Comparison of ENCODE assay signal across 13 cellular contexts in genomic region chr6:135257641-135258405, GRCh38.
DNase-seq lines count a peak whose midpoint lies in the region; ATAC-seq and TF ChIP-seq lines count a peak whose summit lies in the region.
"Had no signal": no experiment of that assay in that cellular context is flagged by ENCODE, and none has a peak within 500 bp of the region (broad histone marks: within the 10 kb centered on the region; RNA-seq: fewer than 3 reads in every experiment).

No MANE protein-coding gene starts in this region.

- H3K79me2 ChIP-seq in PC-9 (ENCODE audit: low read depth): no peaks in the 10 kb centered on the region

- CTCF ChIA-PET in PC-9 (lab: Charles Lee): no interaction called here

- BruUV-seq in PC-9 (replicated peaks; lab: Mats Ljungman, UMichigan): no TSS peak

- H3F3A ChIP-seq in PC-9 (ENCODE audit: insufficient read depth, low read depth): peaks cover 9% of the 10 kb centered on the region

- ATAC-seq in HG02798 (IDR thresholded peaks at IDR 0.05; ENCODE audit: poor library complexity, unreplicated experiment): no peak
- ATAC-seq: left ventricle myocardium superior had no signal

- peak; percentile 47; the same call in 1 of the 2 replicates for TF ChIP-seq CTCF in PC-9 (conservative IDR thresholded peaks at IDR 0.05)

- POLR2A ChIA-PET in PC-9 (lab: Charles Lee; ENCODE audit: unreplicated experiment): no interaction called here

- H4K20me1 ChIP-seq in PC-9 (ENCODE audit: insufficient read depth): peaks cover 7% of the 10 kb centered on the region

- no peak overlapping the region for H3K4me3 ChIP-seq in PC-9
- H3K4me3 ChIP-seq: tibial nerve had no signal

- H3K36me3 ChIP-seq in PC-9 (ENCODE audit: low read depth): no peaks in the 10 kb centered on the region
- H3K36me3 ChIP-seq: tibial nerve had no signal

- DNase-seq in ELR (ENCODE audit: low read depth): peak; percentile 38
- DNase-seq in PC-9: peak in 1 of 2 experiments; percentile 44
- peak; percentile 14 for DNase-seq in fibroblast of peridontal ligament (ENCODE audit: extremely low read depth)
- DNase-seq in Ammon's horn (ENCODE audit: low spot score): no peak
- DNase-seq in germinal center (ENCODE audit: low spot score): no peak
- DNase-seq: Karpas-422; left ventricle myocardium superior; naive B cell; retina; stimulated activated CD4-positive, alpha-beta T cell treated with anti-CD3 and anti-CD28 coated beads, Interleukin-2, amount 100 ng/mL, for 24 hours had no signal

- peak; percentile 32 for TF ChIP-seq RAD21 in Ishikawa (IDR thresholded peaks at IDR 0.05; ENCODE audit: low read depth)

- H3K27me3 ChIP-seq in PC-9 (ENCODE audit: insufficient read depth, low read depth): peaks cover 85% of the 10 kb centered on the region
- H3K27me3 ChIP-seq: tibial nerve had no signal

- H2AFZ ChIP-seq in PC-9: no peak overlapping the region

- no peak overlapping the region for H3K27ac ChIP-seq in PC-9
- H3K27ac ChIP-seq: tibial nerve had no signal

- H3K9me2 ChIP-seq in PC-9 (ENCODE audit: insufficient read depth): no peaks in the 10 kb centered on the region

- H3K4me1 ChIP-seq in PC-9 (replicated peaks; ENCODE audit: insufficient read depth): peaks cover 19% of the 10 kb centered on the region
- H3K4me1 ChIP-seq: tibial nerve had no signal

- intact Hi-C loops in PC-9 (cut with micrococcal nuclease; ENCODE audit: unreplicated experiment): loop anchor here (2.0 kb wide), 1 partner anchor 75 kb away; no protein-coding TSS in a partner anchor

- no peak for TF ChIP-seq EP300 in Ishikawa (IDR thresholded peaks at IDR 0.05; ENCODE audit: borderline replicate concordance)

- no peak overlapping the region for H3K4me2 ChIP-seq in PC-9

- H3K9me3 ChIP-seq in PC-9 (ENCODE audit: insufficient read depth, low read depth): no peaks in the 10 kb centered on the region
- H3K9me3 ChIP-seq: tibial nerve had no signal

TF ChIP-seq in Ishikawa, 13 proteins besides CTCF, POLR2A, EP300 and RAD21:
- TF ChIP-seq TCF12 (IDR thresholded peaks at IDR 0.05; ENCODE audit: low read depth) (no peak), ZBTB7A (IDR thresholded peaks at IDR 0.05; ENCODE audit: low read depth) (no peak), FOXM1 (IDR thresholded peaks at IDR 0.05; ENCODE audit: borderline replicate concordance, low read depth) (no peak), CEBPB (IDR thresholded peaks at IDR 0.05) (no peak), EGR1 (IDR thresholded peaks at IDR 0.05) (no peak), USF1 (IDR thresholded peaks at IDR 0.05) (no peak), NFIC (IDR thresholded peaks at IDR 0.05) (no peak), TEAD4 (IDR thresholded peaks at IDR 0.05) (no peak), YY1 (IDR thresholded peaks at IDR 0.05; ENCODE audit: low read depth) (no peak), TAF1 (IDR thresholded peaks at IDR 0.05; ENCODE audit: low read depth) (no peak), CREB1 (IDR thresholded peaks at IDR 0.05; ENCODE audit: low read depth) (no peak)
- TF ChIP-seq, protein P1, sequence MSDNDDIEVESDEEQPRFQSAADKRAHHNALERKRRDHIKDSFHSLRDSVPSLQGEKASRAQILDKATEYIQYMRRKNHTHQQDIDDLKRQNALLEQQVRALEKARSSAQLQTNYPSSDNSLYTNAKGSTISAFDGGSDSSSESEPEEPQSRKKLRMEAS (IDR thresholded peaks at IDR 0.05): no peak
- TF ChIP-seq, protein P2, sequence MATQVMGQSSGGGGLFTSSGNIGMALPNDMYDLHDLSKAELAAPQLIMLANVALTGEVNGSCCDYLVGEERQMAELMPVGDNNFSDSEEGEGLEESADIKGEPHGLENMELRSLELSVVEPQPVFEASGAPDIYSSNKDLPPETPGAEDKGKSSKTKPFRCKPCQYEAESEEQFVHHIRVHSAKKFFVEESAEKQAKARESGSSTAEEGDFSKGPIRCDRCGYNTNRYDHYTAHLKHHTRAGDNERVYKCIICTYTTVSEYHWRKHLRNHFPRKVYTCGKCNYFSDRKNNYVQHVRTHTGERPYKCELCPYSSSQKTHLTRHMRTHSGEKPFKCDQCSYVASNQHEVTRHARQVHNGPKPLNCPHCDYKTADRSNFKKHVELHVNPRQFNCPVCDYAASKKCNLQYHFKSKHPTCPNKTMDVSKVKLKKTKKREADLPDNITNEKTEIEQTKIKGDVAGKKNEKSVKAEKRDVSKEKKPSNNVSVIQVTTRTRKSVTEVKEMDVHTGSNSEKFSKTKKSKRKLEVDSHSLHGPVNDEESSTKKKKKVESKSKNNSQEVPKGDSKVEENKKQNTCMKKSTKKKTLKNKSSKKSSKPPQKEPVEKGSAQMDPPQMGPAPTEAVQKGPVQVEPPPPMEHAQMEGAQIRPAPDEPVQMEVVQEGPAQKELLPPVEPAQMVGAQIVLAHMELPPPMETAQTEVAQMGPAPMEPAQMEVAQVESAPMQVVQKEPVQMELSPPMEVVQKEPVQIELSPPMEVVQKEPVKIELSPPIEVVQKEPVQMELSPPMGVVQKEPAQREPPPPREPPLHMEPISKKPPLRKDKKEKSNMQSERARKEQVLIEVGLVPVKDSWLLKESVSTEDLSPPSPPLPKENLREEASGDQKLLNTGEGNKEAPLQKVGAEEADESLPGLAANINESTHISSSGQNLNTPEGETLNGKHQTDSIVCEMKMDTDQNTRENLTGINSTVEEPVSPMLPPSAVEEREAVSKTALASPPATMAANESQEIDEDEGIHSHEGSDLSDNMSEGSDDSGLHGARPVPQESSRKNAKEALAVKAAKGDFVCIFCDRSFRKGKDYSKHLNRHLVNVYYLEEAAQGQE (IDR thresholded peaks at IDR 0.05; ENCODE audit: low read depth): no peak

Comparison
In these comparisons a context has a peak if more than half of its experiments do, and no peak if none do; other contexts are left out.
1. DNase-seq: peak in ELR (single experiment) and fibroblast of peridontal ligament (single experiment); none in Ammon's horn (single experiment) and germinal center (single experiment).